In genomic region chrX:20333672-20334071, GRCh38 we compare ENCODE assay signal across 17 cellular contexts.
A peak's percentile ranks its signal among the peaks of the same experiment; 100 is the strongest.
DNase-seq lines count a peak whose midpoint lies in the region; ATAC-seq and FAIRE-seq lines count a peak whose summit lies in the region.
"Had no signal": no experiment of that assay in that cellular context is flagged by ENCODE, and none has a peak within 500 bp of the region (broad histone marks: within the 10 kb centered on the region; RNA-seq: fewer than 3 reads in every experiment).

No MANE protein-coding gene starts in this region.

- no peaks in the 10 kb centered on the region for H3K4me1 ChIP-seq in small intestine (ENCODE audit: control insufficient read depth in 2 of 2, insufficient read depth in 1 of 2, low read depth in 1 of 2, low read length in 1 of 2)

- no peaks in the 10 kb centered on the region for H3K36me3 Mint-ChIP-seq in activated CD4-positive, alpha-beta memory T cell treated with anti-CD3 and anti-CD28 coated beads for 36 hours
- H3K36me3 Mint-ChIP-seq in activated CD4-positive, alpha-beta memory T cell treated with anti-CD3 and anti-CD28 coated beads, Interleukin-2, amount 10 ng/mL, durations not matched to agents 7 days and 5 days (ENCODE audit: low read depth) = no peaks in the 10 kb centered on the region

- no peaks in the 10 kb centered on the region for H3K9me3 ChIP-seq in small intestine (ENCODE audit: control insufficient read depth, low read depth)
- H3K9me3 ChIP-seq: MG63 had no signal

- H3K4me3 Mint-ChIP-seq in activated CD4-positive, alpha-beta memory T cell treated with anti-CD3 and anti-CD28 coated beads for 36 hours = no peak overlapping the region
- no peak overlapping the region for H3K4me3 Mint-ChIP-seq in activated CD4-positive, alpha-beta memory T cell treated with anti-CD3 and anti-CD28 coated beads, Interleukin-2, amount 10 ng/mL, durations not matched to agents 7 days and 5 days
- H3K4me3 Mint-ChIP-seq: H9 had no signal

- no peak for ATAC-seq in GM21381 (IDR thresholded peaks at IDR 0.05; ENCODE audit: unreplicated experiment)
- ATAC-seq: PC-3 had no signal

- H3K27ac ChIP-seq in small intestine (ENCODE audit: low read depth in 1 of 2, low read length in 1 of 2) = no peak overlapping the region
- H3K27ac ChIP-seq: C4-2B had no signal

- H3K27ac Mint-ChIP-seq in activated CD4-positive, alpha-beta memory T cell treated with anti-CD3 and anti-CD28 coated beads for 36 hours = no peak overlapping the region
- H3K27ac Mint-ChIP-seq in activated CD4-positive, alpha-beta memory T cell treated with anti-CD3 and anti-CD28 coated beads, Interleukin-2, amount 10 ng/mL, durations not matched to agents 7 days and 5 days = no peak overlapping the region
- H3K27ac Mint-ChIP-seq: H9 had no signal

- CTCF ChIA-PET in activated CD4-positive, alpha-beta memory T cell treated with anti-CD3 and anti-CD28 coated beads for 36 hours (lab: Charles Lee) = no interaction called here
- CTCF ChIA-PET in activated CD4-positive, alpha-beta memory T cell treated with anti-CD3 and anti-CD28 coated beads, Interleukin-2, amount 10 ng/mL, durations not matched to agents 7 days and 5 days (lab: Charles Lee) = no interaction called here

- no peak overlapping the region for H3K4me3 ChIP-seq in small intestine (ENCODE audit: low read depth in 1 of 2, low read length in 2 of 2)
- H3K4me3 ChIP-seq: MG63 had no signal

- no peaks in the 10 kb centered on the region for H3K27me3 Mint-ChIP-seq in activated CD4-positive, alpha-beta memory T cell treated with anti-CD3 and anti-CD28 coated beads for 36 hours
- no peaks in the 10 kb centered on the region for H3K27me3 Mint-ChIP-seq in activated CD4-positive, alpha-beta memory T cell treated with anti-CD3 and anti-CD28 coated beads, Interleukin-2, amount 10 ng/mL, durations not matched to agents 7 days and 5 days

- DNase-seq in activated CD4-positive, alpha-beta memory T cell treated with anti-CD3 and anti-CD28 coated beads for 36 hours = peak; percentile 49
- DNase-seq in activated CD4-positive, alpha-beta memory T cell treated with anti-CD3 and anti-CD28 coated beads, Interleukin-2, amount 10 ng/mL, durations not matched to agents 7 days and 5 days = no peak
- DNase-seq in stimulated activated CD4-positive, alpha-beta T cell treated with anti-CD3 and anti-CD28 coated beads, Interleukin-12 subunit alpha, Interleukin-12 subunit beta, amount 100 ng/mL, for 48 hours (ENCODE audit: low read depth in 2 of 3, low spot score in 1 of 3) = peak in 2 of 3 donors; percentile 21 to 24
- DNase-seq in stimulated activated CD4-positive, alpha-beta T cell treated with anti-CD3 and anti-CD28 coated beads, Interleukin-12 subunit alpha, Interleukin-12 subunit beta, amount 100 ng/mL, for 4 hours = no peak
- peak; percentile 36 for DNase-seq in stimulated activated CD4-positive, alpha-beta T cell treated with anti-CD3 and anti-CD28 coated beads, Interleukin-4, amount 100 ng/mL, for 24 hours
- DNase-seq in small intestine = no peak
- DNase-seq: DND-41, H9, MG63, NCI-H1092 treated with DMSO at 0.1 percent for 48 hours, NCI-H2081 treated with DMSO at 0.1 percent for 48 hours, NCI-H510A treated with DMSO at 0.1 percent for 48 hours, NCI-H82, PC-3 had no signal

- no peaks in the 10 kb centered on the region for H3K36me3 ChIP-seq in small intestine (ENCODE audit: control insufficient read depth in 2 of 2, insufficient read depth in 2 of 2, low read length in 2 of 2)
- H3K36me3 ChIP-seq: MG63 had no signal

- no peaks in the 10 kb centered on the region for H3K27me3 ChIP-seq in small intestine (ENCODE audit: control insufficient read depth in 2 of 2, insufficient read depth in 2 of 2, low read length in 2 of 2)
- H3K27me3 ChIP-seq: MG63 had no signal

- POLR2A ChIA-PET in activated CD4-positive, alpha-beta memory T cell treated with anti-CD3 and anti-CD28 coated beads for 36 hours (lab: Charles Lee) = no interaction called here
- POLR2A ChIA-PET in activated CD4-positive, alpha-beta memory T cell treated with anti-CD3 and anti-CD28 coated beads, Interleukin-2, amount 10 ng/mL, durations not matched to agents 7 days and 5 days (lab: Charles Lee) = no interaction called here

- H3K4me1 Mint-ChIP-seq in activated CD4-positive, alpha-beta memory T cell treated with anti-CD3 and anti-CD28 coated beads for 36 hours (ENCODE audit: low read depth) = peaks cover 9% of the 10 kb centered on the region
- H3K4me1 Mint-ChIP-seq in activated CD4-positive, alpha-beta memory T cell treated with anti-CD3 and anti-CD28 coated beads, Interleukin-2, amount 10 ng/mL, durations not matched to agents 7 days and 5 days = no peaks in the 10 kb centered on the region

- intact Hi-C loops in activated CD4-positive, alpha-beta memory T cell treated with anti-CD3 and anti-CD28 coated beads for 36 hours (cut with micrococcal nuclease) = no loop called here

- FAIRE-seq in small intestine (lab: Jason Lieb, UNC) = no peak
- FAIRE-seq: G401.6 had no signal

- 8 to 43% (median 14%) methylated on average over 1 of the region's 1 CpG for WGBS in small intestine, 3 donors

- no peaks in the 10 kb centered on the region for H3K9me3 Mint-ChIP-seq in activated CD4-positive, alpha-beta memory T cell treated with anti-CD3 and anti-CD28 coated beads for 36 hours
- H3K9me3 Mint-ChIP-seq in activated CD4-positive, alpha-beta memory T cell treated with anti-CD3 and anti-CD28 coated beads, Interleukin-2, amount 10 ng/mL, durations not matched to agents 7 days and 5 days = no peaks in the 10 kb centered on the region

Comparison
In these comparisons a context has a peak if more than half of its experiments do, and no peak if none do; other contexts are left out.
1. DNase-seq: peak in activated CD4-positive, alpha-beta memory T cell treated with anti-CD3 and anti-CD28 coated beads for 36 hours (single experiment), stimulated activated CD4-positive, alpha-beta T cell treated with anti-CD3 and anti-CD28 coated beads, Interleukin-12 subunit alpha, Interleukin-12 subunit beta, amount 100 ng/mL, for 48 hours (2 of 3) and stimulated activated CD4-positive, alpha-beta T cell treated with anti-CD3 and anti-CD28 coated beads, Interleukin-4, amount 100 ng/mL, for 24 hours (single experiment); none in activated CD4-positive, alpha-beta memory T cell treated with anti-CD3 and anti-CD28 coated beads, Interleukin-2, amount 10 ng/mL, durations not matched to agents 7 days and 5 days (single experiment), stimulated activated CD4-positive, alpha-beta T cell treated with anti-CD3 and anti-CD28 coated beads, Interleukin-12 subunit alpha, Interleukin-12 subunit beta, amount 100 ng/mL, for 4 hours (single experiment) and small intestine (single experiment).